Comparison of ENCODE assay signal across 8 cellular contexts in the genomic region with DNA sequence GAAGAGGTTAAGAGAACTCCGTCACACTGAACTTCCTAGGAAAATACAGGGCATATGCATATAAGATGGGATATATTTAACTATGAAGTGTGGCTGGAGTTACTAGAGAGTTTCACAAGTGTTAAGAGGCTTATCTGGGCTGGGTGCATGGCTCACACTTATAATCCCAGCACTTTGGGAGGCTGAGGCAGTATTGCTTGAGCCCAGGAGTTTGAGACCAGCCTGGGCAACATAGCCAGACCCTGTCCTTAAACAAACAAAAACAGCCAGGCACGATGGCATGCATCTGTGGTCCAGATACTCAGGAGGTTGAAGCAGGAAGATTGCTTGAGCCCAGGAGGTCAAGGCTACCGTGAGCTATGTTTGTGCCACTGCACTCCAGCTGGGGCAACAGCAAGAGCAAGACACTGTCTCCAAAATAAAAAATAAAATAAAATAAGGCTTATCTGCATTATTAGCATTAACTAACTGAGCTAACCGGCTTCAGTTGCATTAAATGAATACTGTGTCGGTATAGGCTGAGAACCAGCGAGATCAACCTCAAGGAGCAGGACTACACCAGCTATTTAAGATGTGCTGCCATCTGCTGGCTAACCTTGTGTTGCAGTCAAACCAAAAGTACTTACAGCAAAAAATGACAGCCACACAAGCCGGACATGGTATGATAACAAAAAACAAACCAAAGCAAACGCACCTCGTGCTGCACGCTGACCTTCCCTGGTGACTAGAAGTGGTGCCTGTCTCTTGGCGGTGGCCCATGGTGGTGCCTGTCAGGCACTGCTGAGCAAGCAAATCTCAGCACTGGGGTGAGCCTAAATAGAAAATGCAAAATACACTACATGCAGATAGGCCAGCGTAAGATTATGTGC. TPM values are rescaled to one million over a fixed set of nuclear protein-coding genes. Genes with fewer than 3 reads are reported as not detected.
A peak's percentile ranks its signal among the peaks of the same experiment; 100 is the strongest.
DNase-seq lines count a peak whose midpoint lies in the region; ATAC-seq, FAIRE-seq and TF ChIP-seq lines count a peak whose summit lies in the region.

No MANE protein-coding gene starts in this region.

- no peaks in the 10 kb centered on the region for H3K27me3 ChIP-seq in heart left ventricle
- no peaks in the 10 kb centered on the region for H3K27me3 ChIP-seq in uterus

- H3K4me1 ChIP-seq in heart left ventricle (peaks cover 0 to 27% (median 10%) of the 10 kb centered on the region in 12 donors), uterus (no peaks in the 10 kb centered on the region)

- WGBS in heart left ventricle, 4 donors, result 18 to 22% (median 19%) methylated on average over 12 of the region's 12 CpGs

- DNase-seq in 8988T (peak; percentile 35), GM18507 (ENCODE audit: extremely low spot score, insufficient read length, low read depth) (peak; percentile 32), NCI-H1092 treated with DMSO at 0.1 percent for 48 hours (lab: John Stamatoyannopoulos, UW) (peak; percentile 76), SKM-1 treated with dmso at 0.1 percent for 144 hours (lab: John Stamatoyannopoulos, UW; ENCODE audit: unreplicated experiment) (peak; percentile 73), heart left ventricle (peak; percentile 53 to 80 (median 64)), putamen (ENCODE audit: low spot score) (peak; percentile 84), uterus (peak; percentile 61 to 77)
- peak; percentile 32 for DNase-seq in activated naive CD8-positive, alpha-beta T cell treated with anti-CD3 and anti-CD28 coated beads, Interleukin-2, amount 50 U/mL, for 16 hours (ENCODE audit: low read depth, low spot score)

- peak overlapping the region in 1 of 12 donors; percentile 14 for H3K27ac ChIP-seq in heart left ventricle
- peak overlapping the region in 1 of 2 donors; percentile 25 for H3K27ac ChIP-seq in uterus

- intact Hi-C loops in heart left ventricle (cut with DNase I), result loop anchor here (2.0 to 10.0 kb wide), 7 partner anchors 111 to 164 kb away; no protein-coding TSS in a partner anchor
- intact Hi-C loops in uterus (cut with DNase I; ENCODE audit: low total_unique reads), result no loop called here

- peak; percentile 72 to 85 (median 78) for ATAC-seq in heart left ventricle

- peak; percentile 58 for FAIRE-seq in GM18507 (lab: Jason Lieb, UNC)

- TF ChIP-seq POLR2A in heart left ventricle (IDR thresholded peaks at IDR 0.05) (no peak), uterus (IDR thresholded peaks at IDR 0.05) (no peak)

- TF ChIP-seq CTCF in heart left ventricle (IDR thresholded peaks at IDR 0.05) (peak; percentile 68 to 87 (median 78)), uterus (IDR thresholded peaks at IDR 0.05) (peak; percentile 66 to 75 (median 72))

- H3K9me3 ChIP-seq in heart left ventricle (no peaks in the 10 kb centered on the region), uterus (no peaks in the 10 kb centered on the region)

- H3K36me3 ChIP-seq in heart left ventricle, result peaks cover 0 to 10% (median 3%) of the 10 kb centered on the region in 9 donors
- no peaks in the 10 kb centered on the region for H3K36me3 ChIP-seq in uterus

- peak overlapping the region in 3 of 12 donors; percentile 10 to 13 (median 13) for H3K4me3 ChIP-seq in heart left ventricle
- no peak overlapping the region for H3K4me3 ChIP-seq in uterus

RNA-seq across cellular contexts. Expression of a gene that starts 19.7 kb away (rescaled TPM):
- total RNA-seq in heart left ventricle (10 to 100 TPM in 5 of 9 donors, 1 to 10 TPM in 4; 8.4 to 12.1 (median 10.1) TPM), uterus (10 to 100 TPM in 3 of 4 donors, 1 to 10 TPM in 1; 4.9 to 33.7 (median 24.7) TPM)
- 1 to 10 TPM; 3.8 to 8.2 TPM for polyA plus RNA-seq in heart left ventricle

RNA-seq across cellular contexts. Expression of a gene that starts 57.2 kb away (rescaled TPM):
- total RNA-seq in heart left ventricle (1 to 10 TPM; 1.3 to 3.8 (median 2.3) TPM), uterus (1 to 10 TPM in 2 of 4 donors, under 1 TPM in 1, not detected in 1; 0.26 to 3.3 (median 1.7) TPM)
- polyA plus RNA-seq in heart left ventricle, result 1 to 10 TPM; 3.0 to 3.3 TPM

Comparison
In these comparisons a context has a peak if more than half of its experiments do, and no peak if none do; other contexts are left out.
1. DNase-seq: peak in every context shown above with its lines; median percentile 84 in putamen; 76 in NCI-H1092 treated with DMSO at 0.1 percent for 48 hours; 73 in SKM-1 treated with dmso at 0.1 percent for 144 hours; 69 in uterus; 64 in heart left ventricle; 35 in 8988T; 32 in GM18507; 32 in activated naive CD8-positive, alpha-beta T cell treated with anti-CD3 and anti-CD28 coated beads, Interleukin-2, amount 50 U/mL, for 16 hours.